1 cellular context compared by ENCODE assay signal in genomic region chr1:187185389-187185788, GRCh38.
TF ChIP-seq lines count a peak whose summit lies in the region.

No MANE protein-coding gene starts in this region.

TF ChIP-seq in H1, 55 proteins besides CTCF, POLR2A, EP300 and RAD21 (continued from another document):
- TF ChIP-seq PHF8 (conservative IDR thresholded peaks at IDR 0.05; ENCODE audit: low read depth, low read length) (no peak), NANOG (IDR thresholded peaks at IDR 0.05; ENCODE audit: insufficient read depth, low read depth, low read length, poor library complexity, severe bottlenecking) (no peak), SAP30 (IDR thresholded peaks at IDR 0.05; ENCODE audit: insufficient read depth, insufficient replicate concordance, low read length) (no peak), SIRT6 (IDR thresholded peaks at IDR 0.05; ENCODE audit: low read length) (no peak), CHD7 (IDR thresholded peaks at IDR 0.05; ENCODE audit: insufficient replicate concordance, low read length) (no peak), CREB1 (IDR thresholded peaks at IDR 0.05) (no peak), CHD1 (IDR thresholded peaks at IDR 0.05; ENCODE audit: low read depth, low read length) (no peak), SIX5 (IDR thresholded peaks at IDR 0.05; ENCODE audit: low read depth, low read length) (no peak), CBX5 (IDR thresholded peaks at IDR 0.05; ENCODE audit: low read depth, low read length) (no peak), ASH2L (IDR thresholded peaks at IDR 0.05; ENCODE audit: low read length) (no peak), TAF7 (optimal IDR thresholded peaks at IDR 0.05; ENCODE audit: borderline replicate concordance, low read depth, low read length) (no peak)
- TF ChIP-seq, protein P1, sequence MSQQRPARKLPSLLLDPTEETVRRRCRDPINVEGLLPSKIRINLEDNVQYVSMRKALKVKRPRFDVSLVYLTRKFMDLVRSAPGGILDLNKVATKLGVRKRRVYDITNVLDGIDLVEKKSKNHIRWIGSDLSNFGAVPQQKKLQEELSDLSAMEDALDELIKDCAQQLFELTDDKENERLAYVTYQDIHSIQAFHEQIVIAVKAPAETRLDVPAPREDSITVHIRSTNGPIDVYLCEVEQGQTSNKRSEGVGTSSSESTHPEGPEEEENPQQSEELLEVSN (IDR thresholded peaks at IDR 0.05) = no peak
